Comparison of ENCODE assay signal across 1 cellular context in genomic region chr7:7583731-7584130, GRCh38.
TF ChIP-seq lines count a peak whose summit lies in the region.

No MANE protein-coding gene starts in this region.

TF ChIP-seq in K562, 482 proteins besides CTCF, POLR2A, EP300 and RAD21:
- TF ChIP-seq MTA1 (IDR thresholded peaks at IDR 0.05; ENCODE audit: borderline replicate concordance): no peak
- peak; percentile 89 for TF ChIP-seq NFIC (IDR thresholded peaks at IDR 0.05)
- no peak for TF ChIP-seq HLTF (IDR thresholded peaks at IDR 0.05)
- TF ChIP-seq POU5F1 (IDR thresholded peaks at IDR 0.05; ENCODE audit: borderline replicate concordance, low read depth, low read length, partially characterized antibody): no peak
- TF ChIP-seq MYBL2 (IDR thresholded peaks at IDR 0.05; ENCODE audit: low read depth): no peak
- TF ChIP-seq MYBL2 (CRISPR knock-in tag; IDR thresholded peaks at IDR 0.05; ENCODE audit: borderline replicate concordance): no peak
- no peak for TF ChIP-seq TRIM28 (IDR thresholded peaks at IDR 0.05)
- no peak for TF ChIP-seq SMARCB1 (IDR thresholded peaks at IDR 0.05; ENCODE audit: insufficient read length, low read depth)
- no peak for TF ChIP-seq MAFK (IDR thresholded peaks at IDR 0.05; ENCODE audit: low read length)
- no peak for TF ChIP-seq ZNF398 (CRISPR knock-in tag; IDR thresholded peaks at IDR 0.05)
- no peak for TF ChIP-seq NR1H2 (CRISPR knock-in tag; IDR thresholded peaks at IDR 0.05)
- TF ChIP-seq ZEB2 (IDR thresholded peaks at IDR 0.05): no peak
- peak; percentile 76 for TF ChIP-seq NFIX (CRISPR knock-in tag; IDR thresholded peaks at IDR 0.05; ENCODE audit: low read depth)
- no peak for TF ChIP-seq ZNF699 (CRISPR knock-in tag; IDR thresholded peaks at IDR 0.05; ENCODE audit: insufficient replicate concordance)
TF ChIP-seq in K562: peak in this region for 2.
